Comparison of ENCODE assay signal across 12 cellular contexts in genomic region chr17:78474631-78475146, GRCh38.
A peak's percentile ranks its signal among the peaks of the same experiment; 100 is the strongest.
DNase-seq lines count a peak whose midpoint lies in the region; ATAC-seq, FAIRE-seq and TF ChIP-seq lines count a peak whose summit lies in the region.
"Had no signal": no experiment of that assay in that cellular context is flagged by ENCODE, and none has a peak within 500 bp of the region (broad histone marks: within the 10 kb centered on the region; RNA-seq: fewer than 3 reads in every experiment).

No MANE protein-coding gene starts in this region.

- H4K20me1 ChIP-seq in HepG2 (ENCODE audit: insufficient read depth, low read length): no peaks in the 10 kb centered on the region

- H3K4me3 ChIP-seq in HepG2 (replicated peaks in 1 of 3; ENCODE audit: insufficient read depth in 1 of 3, low read depth in 2 of 3, low read length in 3 of 3): no peak overlapping the region
- H3K4me3 ChIP-seq in vagina: no peak overlapping the region
- H3K4me3 ChIP-seq: suprapubic skin had no signal

- TF ChIP-seq EP300 in HepG2 (IDR thresholded peaks at IDR 0.05; ENCODE audit: low read depth in 2 of 2, low read length in 2 of 2): no peak
- TF ChIP-seq EP300 in HepG2 (CRISPR knock-in tag; IDR thresholded peaks at IDR 0.05; ENCODE audit: borderline replicate concordance): no peak

- BruUV-seq in HepG2 (replicated peaks; lab: Mats Ljungman, UMichigan): no TSS peak

- H3K36me3 ChIP-seq in HepG2 (replicated peaks in 1 of 2; ENCODE audit: control insufficient read depth in 1 of 2, insufficient read depth in 2 of 2, low read length in 2 of 2) (0 out of 5 replicates have a peak, but pooled peaks cover 0 to 1% of the 10 kb centered on the region in 2 experiments), vagina (no peaks in the 10 kb centered on the region)
- H3K36me3 ChIP-seq: suprapubic skin had no signal

- H3K36me3 Mint-ChIP-seq in type B pancreatic cell: no peaks in the 10 kb centered on the region

- no peaks in the 10 kb centered on the region for H3K79me2 ChIP-seq in HepG2 (ENCODE audit: insufficient read depth, low read length)

- no peak overlapping the region for H3K4me3 Mint-ChIP-seq in type B pancreatic cell
- H3K4me3 Mint-ChIP-seq: activated B cell treated with CpG ODN at 0.5 μM for 24 hours had no signal

- H3K27me3 ChIP-seq in HepG2 (ENCODE audit: control insufficient read depth in 1 of 2, insufficient read depth in 2 of 2, low read length in 2 of 2) (peaks cover 0 to 29% of the 10 kb centered on the region in 2 experiments), vagina (no peaks in the 10 kb centered on the region)

- in situ Hi-C loops in GM13976 (cut with MboI; ENCODE audit: low sequenced_read_pairs, unreplicated experiment) (no loop called here), HepG2 (cut with HindIII; ENCODE audit: extremely low pct_ligation_motif_present, low pct_unique_long_range_greater_than_20kb) (no loop called here)

- H3K9ac ChIP-seq in HepG2 (ENCODE audit: insufficient read depth, low read depth, low read length): no peak overlapping the region

- TF ChIP-seq CTCF in GM13976 (IDR thresholded peaks at IDR 0.05; ENCODE audit: borderline replicate concordance, control extremely low read depth, extremely low read depth, insufficient read depth, missing control alignments): no peak
- TF ChIP-seq CTCF in GM20000 (IDR thresholded peaks at IDR 0.05; ENCODE audit: extremely low read depth, missing control alignments): no peak
- TF ChIP-seq CTCF in HepG2 (CRISPR knock-in tag; IDR thresholded peaks at IDR 0.05): no peak
- TF ChIP-seq CTCF in type B pancreatic cell (conservative IDR thresholded peaks at IDR 0.05): no peak
- no peak for TF ChIP-seq CTCF in vagina (IDR thresholded peaks at IDR 0.05)

- no peak for TF ChIP-seq RAD21 in HepG2 (CRISPR knock-in tag; IDR thresholded peaks at IDR 0.05)

- H3K4me1 Mint-ChIP-seq in type B pancreatic cell (ENCODE audit: unreplicated experiment): no peaks in the 10 kb centered on the region

- no peak overlapping the region for H3K4me2 ChIP-seq in HepG2 (ENCODE audit: low read depth, low read length)

- H3K27ac ChIP-seq in HepG2 (ENCODE audit: extremely low read length, insufficient read depth, low read length) (no peak overlapping the region), vagina (no peak overlapping the region)
- H3K27ac ChIP-seq: suprapubic skin had no signal

- FAIRE-seq in HepG2 (lab: Jason Lieb, UNC): no peak

- no peaks in the 10 kb centered on the region for H3K9me3 ChIP-seq in HepG2 (ENCODE audit: low read length)
- no peaks in the 10 kb centered on the region for H3K9me3 ChIP-seq in vagina
- H3K9me3 ChIP-seq: suprapubic skin had no signal

- no peak overlapping the region for H3K27ac Mint-ChIP-seq in type B pancreatic cell
- H3K27ac Mint-ChIP-seq: activated B cell treated with CpG ODN at 0.5 μM for 24 hours had no signal

- H3K27me3 Mint-ChIP-seq in type B pancreatic cell: peaks cover 5% of the 10 kb centered on the region

- CTCF ChIA-PET in HepG2 (lab: Yijun Ruan, JAX; ENCODE audit: low intra/inter-chr PET ratio, low total read pairs): no interaction called here

- TF ChIP-seq POLR2A in HepG2 (IDR thresholded peaks at IDR 0.05; ENCODE audit: insufficient read depth in 1 of 2, low read depth in 2 of 2, low read length in 2 of 2) (no peak), vagina (IDR thresholded peaks at IDR 0.05) (no peak)

- POLR2A ChIA-PET in HepG2 (lab: Yijun Ruan, JAX): no interaction called here

- intact Hi-C loops in HepG2 (cut with micrococcal nuclease; ENCODE audit: unreplicated experiment) (no loop called here), vagina (cut with DNase I) (no loop called here)

- WGBS in HepG2 (ENCODE audit: low lambda C conversion rate): 73% methylated on average over 18 of the region's 18 CpGs

- no peaks in the 10 kb centered on the region for H3K9me3 Mint-ChIP-seq in type B pancreatic cell
- H3K9me3 Mint-ChIP-seq: activated B cell treated with CpG ODN at 0.5 μM for 24 hours had no signal

- ATAC-seq in HG03342 (IDR thresholded peaks at IDR 0.05; ENCODE audit: unreplicated experiment): peak; percentile 56
- ATAC-seq in HepG2: no peak

- DNase-seq in GM13976 (ENCODE audit: low spot score): peak; percentile 73
- DNase-seq in GM20000 (ENCODE audit: low spot score): peak; percentile 68
- DNase-seq in HepG2 (ENCODE audit: low spot score): no peak
- no peak for DNase-seq in type B pancreatic cell (ENCODE audit: extremely low spot score, unreplicated experiment)
- no peak for DNase-seq in NCI-H226
- no peak for DNase-seq in vagina (ENCODE audit: extremely low spot score in 2 of 2)
- DNase-seq in NCI-H748 treated with DMSO at 0.1 percent for 48 hours (lab: John Stamatoyannopoulos, UW): no peak
- DNase-seq: activated B cell treated with CpG ODN at 0.5 μM for 24 hours, DMS153, NCI-H526 had no signal

- H3K4me1 ChIP-seq in HepG2 (ENCODE audit: insufficient read depth, low read length): peaks cover 9% of the 10 kb centered on the region; the same call in 1 of the 2 replicates
- H3K4me1 ChIP-seq in vagina: no peaks in the 10 kb centered on the region
- H3K4me1 ChIP-seq: suprapubic skin had no signal

- no peak overlapping the region for H2AFZ ChIP-seq in HepG2 (ENCODE audit: low read length)

TF ChIP-seq in HepG2, 621 proteins besides CTCF, POLR2A, EP300 and RAD21:
- no peak for TF ChIP-seq FOXP4 (CRISPR knock-in tag; IDR thresholded peaks at IDR 0.05)
- peak; percentile 16; the same call in 1 of the 2 replicates for TF ChIP-seq MNT (IDR thresholded peaks at IDR 0.05)

Comparison
In these comparisons a context has a peak if more than half of its experiments do, and no peak if none do; other contexts are left out.
1. DNase-seq: peak in GM13976 (single experiment) and GM20000 (single experiment); none in HepG2 (single experiment), type B pancreatic cell (single experiment), NCI-H226 (single experiment), vagina (0 of 2) and NCI-H748 treated with DMSO at 0.1 percent for 48 hours (single experiment).